8 cellular contexts compared by ENCODE assay signal in the genomic region with DNA sequence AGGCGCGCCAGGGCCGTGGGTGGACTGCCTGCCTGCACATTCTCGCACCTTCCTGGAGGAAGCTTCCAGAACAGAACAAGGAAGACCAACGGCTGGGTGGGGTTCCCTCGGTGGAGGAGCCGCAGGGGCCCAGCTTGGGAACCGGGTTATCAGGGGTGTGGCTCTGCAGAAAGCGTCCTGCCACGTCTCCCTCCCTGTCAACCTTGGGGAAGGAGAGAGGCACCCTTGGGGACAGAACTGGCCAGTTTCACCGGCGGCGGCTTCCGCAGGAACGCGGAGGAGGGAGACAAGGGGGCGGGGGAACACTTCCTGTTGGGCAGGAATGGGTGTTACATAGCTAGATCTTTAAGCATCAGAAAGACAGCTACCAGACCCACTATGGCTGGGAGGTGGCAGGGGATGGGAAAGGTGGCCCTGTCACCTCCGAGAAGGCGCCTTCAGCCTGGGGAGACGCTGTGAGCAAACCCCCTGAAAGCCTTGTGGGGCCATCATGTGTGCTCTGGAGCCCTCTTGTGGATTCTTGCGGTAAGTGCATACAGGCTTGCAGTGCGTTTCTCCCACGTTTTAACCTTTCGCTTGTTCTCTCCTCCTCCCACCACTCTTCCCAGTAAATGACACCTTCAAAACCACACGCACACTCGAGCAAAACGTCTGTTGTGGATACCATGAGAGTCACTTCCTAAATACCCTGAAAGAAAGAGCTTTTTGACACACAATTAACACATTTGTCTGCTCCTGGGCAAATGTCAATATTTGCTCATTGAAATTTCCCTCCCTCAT.
DNase-seq lines count a peak whose midpoint lies in the region; ATAC-seq and TF ChIP-seq lines count a peak whose summit lies in the region.

No MANE protein-coding gene starts in this region.

- H3K4me3 ChIP-seq in DOHH2 (ENCODE audit: low read length) (peak overlapping the region; percentile 67), choroid plexus epithelial cell (ENCODE audit: low read depth, low read length) (peak overlapping the region; percentile 57)

- H3K36me3 ChIP-seq in DOHH2 (ENCODE audit: control insufficient read depth, low read length): no peaks in the 10 kb centered on the region

- H3K79me2 ChIP-seq in DOHH2 (ENCODE audit: control insufficient read depth, low read length): no peaks in the 10 kb centered on the region

- peaks cover 46% of the 10 kb centered on the region for H3K27me3 ChIP-seq in DOHH2 (ENCODE audit: control insufficient read depth, low read length)

- no peaks in the 10 kb centered on the region for H3K9me3 ChIP-seq in DOHH2 (ENCODE audit: control insufficient read depth, insufficient read depth, low read length)

- TF ChIP-seq CTCF in DOHH2 (IDR thresholded peaks at IDR 0.05; ENCODE audit: low read depth, low read length, poor library complexity, severe bottlenecking): peak; percentile 96
- peak; percentile 98 for TF ChIP-seq CTCF in choroid plexus epithelial cell (conservative IDR thresholded peaks at IDR 0.05; ENCODE audit: low read depth, low read length)

- ATAC-seq in HG03066 (IDR thresholded peaks at IDR 0.05; ENCODE audit: low read depth, unreplicated experiment) (peak; percentile 71), GM21737 (IDR thresholded peaks at IDR 0.05; ENCODE audit: unreplicated experiment) (no peak)

- H3K4me1 ChIP-seq in DOHH2 (ENCODE audit: control insufficient read depth, low read length): peaks cover 7% of the 10 kb centered on the region

- no peaks in the 10 kb centered on the region for H3F3A ChIP-seq in DOHH2 (ENCODE audit: control insufficient read depth, insufficient read depth)

- DNase-seq in NCI-H226 (peak; percentile 45), choroid plexus epithelial cell (ENCODE audit: low read depth) (peak; percentile 80), kidney tubule cell (ENCODE audit: low spot score) (peak; percentile 77)
- peak; percentile 58 to 65 for DNase-seq in activated CD4-positive, alpha-beta T cell treated with anti-CD3 and anti-CD28 coated beads for 24 hours (ENCODE audit: low read depth in 2 of 2)
- DNase-seq in stimulated activated CD4-positive, alpha-beta T cell treated with anti-CD3 and anti-CD28 coated beads, Interleukin-1b, Interleukin-23, amount 100 ng/mL, for 1 hour (ENCODE audit: low read depth in 2 of 2): peak; percentile 35 to 36

- H3K4me2 ChIP-seq in DOHH2 (ENCODE audit: low read length): peak overlapping the region; percentile 73

- no peaks in the 10 kb centered on the region for H4K20me1 ChIP-seq in DOHH2 (ENCODE audit: control insufficient read depth, insufficient read depth, low read depth, low read length)

- no peak overlapping the region for H3K27ac ChIP-seq in DOHH2 (ENCODE audit: low read depth, low read length)

- no peaks in the 10 kb centered on the region for H3K9me2 ChIP-seq in DOHH2 (replicated peaks; ENCODE audit: control insufficient read depth, low read length)
